ENCODE assay signal across 1 cellular context in the genomic region with DNA sequence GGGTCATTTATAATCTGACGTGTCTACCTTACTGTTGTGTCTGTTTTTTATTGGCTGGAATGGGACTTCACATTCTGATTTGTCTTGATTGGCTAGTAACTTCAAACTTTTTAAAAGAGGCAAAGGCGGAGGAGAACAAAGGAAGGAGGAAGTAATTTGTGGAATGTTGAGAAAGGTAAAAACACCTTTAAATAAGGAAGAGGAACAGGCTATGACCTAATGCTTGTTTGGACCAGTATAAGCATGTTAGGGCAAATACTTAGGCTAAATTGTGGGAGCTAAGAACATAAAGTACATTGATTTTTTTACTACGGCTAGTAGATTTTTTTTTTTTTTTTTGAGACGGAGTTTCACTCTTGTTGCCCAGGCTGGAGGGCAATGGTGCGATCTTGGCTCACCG. TPM values are rescaled to one million over a fixed set of nuclear protein-coding genes. Genes with fewer than 3 reads are reported as not detected.
"Had no signal": no experiment of that assay in that cellular context is flagged by ENCODE, and none has a peak within 500 bp of the region (broad histone marks: within the 10 kb centered on the region; RNA-seq: fewer than 3 reads in every experiment).

No MANE protein-coding gene starts in this region.

RNA-seq across cellular contexts. Expression of a gene that starts 43.5 kb away (rescaled TPM):
- total RNA-seq: right atrium auricular region had no signal
